8 cellular contexts compared by ENCODE assay signal in the genomic region with DNA sequence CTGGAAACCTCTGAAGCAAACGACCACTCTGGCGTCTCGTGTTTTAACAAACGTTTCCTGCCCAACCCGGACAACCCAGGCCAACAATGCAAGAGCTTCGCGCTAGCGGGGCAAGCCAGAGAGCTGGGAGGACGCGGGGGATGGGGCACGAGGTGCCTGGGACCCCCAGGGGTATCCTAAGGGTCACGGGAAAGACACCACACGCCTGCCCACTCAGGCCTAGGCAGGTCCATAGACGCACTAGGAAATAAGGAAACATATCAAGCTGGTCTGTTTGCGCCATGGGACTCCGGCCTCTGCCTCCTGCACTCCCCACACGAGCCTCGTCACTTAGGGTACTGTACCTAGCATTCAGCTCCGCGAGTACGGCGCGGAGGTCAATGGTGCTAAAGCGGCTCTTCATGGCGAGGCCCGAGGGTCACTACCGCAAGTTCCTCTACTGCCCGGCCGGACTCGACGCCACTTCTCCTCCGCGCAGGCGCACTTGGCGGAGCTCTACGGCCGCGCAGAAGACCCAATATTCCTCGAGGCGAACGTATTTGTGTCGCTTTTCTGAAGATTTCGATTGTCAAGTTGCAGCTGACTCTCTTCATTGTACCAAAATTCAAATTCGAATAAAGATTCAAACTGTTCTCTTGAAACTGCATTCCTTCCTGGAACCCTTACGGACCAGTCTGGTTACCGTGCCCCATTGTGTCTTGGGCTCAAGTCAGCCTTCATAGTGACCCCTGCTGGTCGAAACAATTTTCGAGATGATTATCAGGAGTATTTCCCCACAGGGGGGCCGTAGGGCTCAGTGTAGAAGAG. TPM values are rescaled to one million over a fixed set of nuclear protein-coding genes. Genes with fewer than 3 reads are reported as not detected.
DNase-seq lines count a peak whose midpoint lies in the region; ATAC-seq and TF ChIP-seq lines count a peak whose summit lies in the region.

A gene with protein sequence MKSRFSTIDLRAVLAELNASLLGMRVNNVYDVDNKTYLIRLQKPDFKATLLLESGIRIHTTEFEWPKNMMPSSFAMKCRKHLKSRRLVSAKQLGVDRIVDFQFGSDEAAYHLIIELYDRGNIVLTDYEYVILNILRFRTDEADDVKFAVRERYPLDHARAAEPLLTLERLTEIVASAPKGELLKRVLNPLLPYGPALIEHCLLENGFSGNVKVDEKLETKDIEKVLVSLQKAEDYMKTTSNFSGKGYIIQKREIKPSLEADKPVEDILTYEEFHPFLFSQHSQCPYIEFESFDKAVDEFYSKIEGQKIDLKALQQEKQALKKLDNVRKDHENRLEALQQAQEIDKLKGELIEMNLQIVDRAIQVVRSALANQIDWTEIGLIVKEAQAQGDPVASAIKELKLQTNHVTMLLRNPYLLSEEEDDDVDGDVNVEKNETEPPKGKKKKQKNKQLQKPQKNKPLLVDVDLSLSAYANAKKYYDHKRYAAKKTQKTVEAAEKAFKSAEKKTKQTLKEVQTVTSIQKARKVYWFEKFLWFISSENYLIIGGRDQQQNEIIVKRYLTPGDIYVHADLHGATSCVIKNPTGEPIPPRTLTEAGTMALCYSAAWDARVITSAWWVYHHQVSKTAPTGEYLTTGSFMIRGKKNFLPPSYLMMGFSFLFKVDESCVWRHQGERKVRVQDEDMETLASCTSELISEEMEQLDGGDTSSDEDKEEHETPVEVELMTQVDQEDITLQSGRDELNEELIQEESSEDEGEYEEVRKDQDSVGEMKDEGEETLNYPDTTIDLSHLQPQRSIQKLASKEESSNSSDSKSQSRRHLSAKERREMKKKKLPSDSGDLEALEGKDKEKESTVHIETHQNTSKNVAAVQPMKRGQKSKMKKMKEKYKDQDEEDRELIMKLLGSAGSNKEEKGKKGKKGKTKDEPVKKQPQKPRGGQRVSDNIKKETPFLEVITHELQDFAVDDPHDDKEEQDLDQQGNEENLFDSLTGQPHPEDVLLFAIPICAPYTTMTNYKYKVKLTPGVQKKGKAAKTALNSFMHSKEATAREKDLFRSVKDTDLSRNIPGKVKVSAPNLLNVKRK (minus strand): TSS at position 438 of the 807 bp plus-strand sequence. CDS start 35 bp downstream, at position 403.

- CTCF ChIA-PET in AG04450 (lab: Charles Lee), result interaction anchor here (0.5 to 7.3 kb wide), 33 partner anchors 9 to 453 kb away, joined by 3 to 119 read pairs (median 4); a partner anchor contains a TSS

- no peaks in the 10 kb centered on the region for H3K27me3 ChIP-seq in AG04450 (ENCODE audit: control insufficient read depth, insufficient read depth, low read length)

- H3K4me3 ChIP-seq in AG04450 (ENCODE audit: low read depth, low read length), result peak within 1 kb of the TSS; percentile 99
- peak within 1 kb of the TSS; percentile 99 for H3K4me3 ChIP-seq in WI38 (ENCODE audit: low read depth, low read length)
- peak within 1 kb of the TSS; percentile 81 to 88 for H3K4me3 ChIP-seq in cardiac fibroblast (replicated peaks in 1 of 2; ENCODE audit: low read depth in 2 of 2, low read length in 2 of 2)

- peak within 1 kb of the TSS; percentile 79 for H3K27ac ChIP-seq in AG04450 (ENCODE audit: low read depth, low read length)

- TF ChIP-seq CTCF in AG04450 (IDR thresholded peaks at IDR 0.05; ENCODE audit: low read depth, low read length) (peak; percentile 84), WI38 (IDR thresholded peaks at IDR 0.05; ENCODE audit: low read depth, low read length) (peak; percentile 70), cardiac fibroblast (IDR thresholded peaks at IDR 0.05; ENCODE audit: low read depth, low read length) (peak; percentile 77)

- no peaks in the 10 kb centered on the region for H3K9me3 ChIP-seq in AG04450 (ENCODE audit: control insufficient read depth, insufficient read depth, low read length)

- POLR2A ChIA-PET in AG04450 (lab: Yijun Ruan, JAX), result interaction anchor here (1.0 to 2.8 kb wide), 5 partner anchors 10 to 391 kb away, joined by 4 to 28 read pairs (median 4); a partner anchor contains a TSS

- DNase-seq in AG04450 (ENCODE audit: low read depth, low spot score) (peak; percentile 69), NCI-H2171 treated with DMSO at 0.1 percent for 48 hours (lab: John Stamatoyannopoulos, UW) (peak; percentile 90), cardiac fibroblast (ENCODE audit: low read depth in 2 of 2) (peak; percentile 92 to 94), iris pigment epithelial cell (ENCODE audit: low read depth) (peak; percentile 80)
- peak; percentile 76 for DNase-seq in stimulated activated CD4-positive, alpha-beta T cell treated with anti-CD3 and anti-CD28 coated beads, Interleukin-12 subunit alpha, Interleukin-12 subunit beta, amount 100 ng/mL, for 4 hours

- ATAC-seq in GM18867 (IDR thresholded peaks at IDR 0.05; ENCODE audit: unreplicated experiment), result peak; percentile 80
- peak; percentile 75 for ATAC-seq in HG03108 (IDR thresholded peaks at IDR 0.05; ENCODE audit: unreplicated experiment)

RNA-seq across cellular contexts. Expression of the gene that starts here (rescaled TPM):
- polyA plus RNA-seq in AG04450 (2011; rRNA removed), result 39.8 and 48.6 TPM in 2 replicates
- 66.8 and 104 TPM in 2 replicates for polyA minus RNA-seq in AG04450 (2011; rRNA and poly(A)+ RNA removed)

Comparison
In these comparisons a context has a peak if more than half of its experiments do, and no peak if none do; other contexts are left out.
1. Peak in every context shown above with its lines: DNase-seq, ATAC-seq, H3K4me3 ChIP-seq and H3K27ac ChIP-seq.